ENCODE assay signal across 7 cellular contexts in the genomic region with DNA sequence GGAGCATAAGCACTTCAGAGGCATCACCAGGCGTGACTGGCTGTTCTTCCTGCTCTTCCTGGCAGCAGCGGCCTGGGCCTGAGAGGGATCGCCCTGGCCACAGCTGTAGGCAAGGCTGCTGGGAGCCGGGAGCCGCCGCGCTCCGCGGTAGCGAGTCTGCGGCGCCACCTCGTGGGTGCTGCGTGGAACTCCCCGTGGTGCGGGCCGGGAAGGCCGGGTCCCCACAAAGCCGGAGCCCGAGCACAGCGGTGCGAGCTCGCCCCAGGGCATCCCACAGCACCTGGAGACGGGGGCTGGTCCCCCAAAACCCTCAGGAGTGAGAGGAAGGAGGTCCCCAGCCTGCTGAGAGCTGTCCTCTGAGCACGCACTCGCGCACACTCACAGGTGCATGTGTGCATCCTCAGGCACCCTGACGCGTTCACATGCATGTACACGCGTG.
DNase-seq lines count a peak whose midpoint lies in the region; ATAC-seq, FAIRE-seq and TF ChIP-seq lines count a peak whose summit lies in the region.
"Not testable (repeated sequence)": the region's sequence is repeated elsewhere in the genome, so short reads cannot be mapped to it uniquely, and the experiment has no call there.

No MANE protein-coding gene starts in this region.

- not testable (repeated sequence) for H2BK120ac ChIP-seq in IMR-90 (ENCODE audit: low read depth, low read length)

- not testable (repeated sequence) for H3K23ac ChIP-seq in IMR-90 (ENCODE audit: low read depth, low read length)

- ATAC-seq in IMR-90 (ENCODE audit: low read depth), result peak; percentile 53
- not testable (repeated sequence) for ATAC-seq in Panc1
- peak; percentile 70 for ATAC-seq in left lung

- H2BK15ac ChIP-seq in IMR-90 (ENCODE audit: low read depth, low read length), result not testable (repeated sequence)

- dilution Hi-C loops in IMR-90 (cut with HindIII; ENCODE audit: low sequenced_read_pairs, unreplicated experiment), result not testable (repeated sequence)

- H3K27me3 ChIP-seq in IMR-90 (ENCODE audit: control insufficient read depth, insufficient read depth, low read length); Panc1 (ENCODE audit: control insufficient read depth, insufficient read depth, low read length); left lung; prostate gland (replicated peaks; ENCODE audit: insufficient read depth): not testable (repeated sequence)

- H4K91ac ChIP-seq in IMR-90 (ENCODE audit: insufficient read depth, low read depth, low read length), result not testable (repeated sequence)

- BruUV-seq in IMR-90 (replicated peaks; lab: Mats Ljungman, UMichigan); Panc1 (replicated peaks; lab: Mats Ljungman, UMichigan): not testable (repeated sequence)

- H3K56ac ChIP-seq in IMR-90 (ENCODE audit: extremely low read depth, insufficient read depth, low read length), result not testable (repeated sequence)

- H3K4me3 ChIP-seq in IMR-90 (ENCODE audit: insufficient read depth, low read depth, low read length); Panc1 (ENCODE audit: low read depth in 2 of 2, low read length in 2 of 2); astrocyte of the spinal cord (ENCODE audit: low read depth, low read length); left lung; prostate gland: not testable (repeated sequence)

- H3K36me3 ChIP-seq in IMR-90 (ENCODE audit: control insufficient read depth, insufficient read depth, low read length); Panc1 (ENCODE audit: control insufficient read depth, insufficient read depth, low read length); left lung; prostate gland: not testable (repeated sequence)

- POLR2A ChIA-PET in IMR-90 (lab: Charles Lee; ENCODE audit: unreplicated experiment); Panc1 (lab: Charles Lee): not testable (repeated sequence)

- DNase-seq in D721Med (ENCODE audit: insufficient read length, low spot score); Panc1 (ENCODE audit: low read depth, low spot score): not testable (repeated sequence)
- DNase-seq in IMR-90, result peak; percentile 1
- DNase-seq in astrocyte of the spinal cord (ENCODE audit: low read depth, low spot score), result peak; percentile 24
- DNase-seq in foreskin melanocyte, result peak; percentile 4
- DNase-seq in left lung, result peak; percentile 71 to 84
- DNase-seq in prostate gland (ENCODE audit: low spot score), result peak; percentile 26

- not testable (repeated sequence) for H2BK20ac ChIP-seq in IMR-90 (ENCODE audit: low read depth, low read length)

- in situ Hi-C loops in IMR-90 (cut with MboI; ENCODE audit: low sequenced_read_pairs); Panc1 (cut with HindIII; ENCODE audit: low pct_unique_long_range_greater_than_20kb, low sequenced_read_pairs); astrocyte of the spinal cord (cut with HindIII; ENCODE audit: low sequenced_read_pairs): not testable (repeated sequence)

- not testable (repeated sequence) for H3K9ac ChIP-seq in IMR-90 (ENCODE audit: low read depth, low read length)

- WGBS in IMR-90 (ENCODE audit: extremely low coverage in 2 of 2, insufficient read length in 1 of 2), 2 experiments, result 87% methylated on average over 7 of the region's 31 CpGs; no CpG with 5 or more reads in 1 of the 2 experiments
- WGBS in prostate gland, result 19% methylated on average over 31 of the region's 31 CpGs

- not testable (repeated sequence) for H3K4me1 ChIP-seq in IMR-90 (ENCODE audit: control insufficient read depth, insufficient read depth, low read length); Panc1 (ENCODE audit: control insufficient read depth, insufficient read depth, low read length); left lung; prostate gland (replicated peaks)

- TF ChIP-seq RAD21 in IMR-90 (IDR thresholded peaks at IDR 0.05; ENCODE audit: low read length), result not testable (repeated sequence)

- not testable (repeated sequence) for H3K9me3 ChIP-seq in IMR-90 (ENCODE audit: control insufficient read depth, insufficient read depth, low read length); Panc1 (ENCODE audit: control insufficient read depth, insufficient read depth, low read depth, low read length); left lung; prostate gland

- not testable (repeated sequence) for H4K20me1 ChIP-seq in IMR-90 (ENCODE audit: insufficient read depth, low read length)

- TF ChIP-seq POLR2A in IMR-90 (IDR thresholded peaks at IDR 0.05; ENCODE audit: low read depth, low read length); prostate gland (IDR thresholded peaks at IDR 0.05): not testable (repeated sequence)

- intact Hi-C loops in IMR-90 (cut with micrococcal nuclease); Panc1 (cut with micrococcal nuclease; ENCODE audit: unreplicated experiment); left lung (cut with DNase I); prostate gland (cut with DNase I): not testable (repeated sequence)

- H4K5ac ChIP-seq in IMR-90 (ENCODE audit: low read depth, low read length), result not testable (repeated sequence)

- TF ChIP-seq CTCF in D721Med (IDR thresholded peaks at IDR 0.05; ENCODE audit: insufficient read depth, missing control alignments) (peak; percentile 7), IMR-90 (conservative IDR thresholded peaks at IDR 0.05; ENCODE audit: low read depth, low read length) (peak; percentile 22; the same call in 1 of the 2 replicates), Panc1 (IDR thresholded peaks at IDR 0.05) (peak; percentile 36), astrocyte of the spinal cord (IDR thresholded peaks at IDR 0.05; ENCODE audit: low read depth, low read length) (peak; percentile 29), left lung (IDR thresholded peaks at IDR 0.05) (peak in 1 of 2 donors; percentile 39)
- TF ChIP-seq CTCF in prostate gland (IDR thresholded peaks at IDR 0.05), result not testable (repeated sequence)

- not testable (repeated sequence) for H3K14ac ChIP-seq in IMR-90 (replicated peaks; ENCODE audit: low read depth, low read length)

- H3K4me2 ChIP-seq in IMR-90 (ENCODE audit: low read depth, low read length), result not testable (repeated sequence)

- not testable (repeated sequence) for H2AK9ac ChIP-seq in IMR-90 (replicated peaks; ENCODE audit: low read depth, low read length, poor library complexity)

- not testable (repeated sequence) for H3K27ac ChIP-seq in IMR-90 (ENCODE audit: insufficient read depth, low read length); Panc1 (ENCODE audit: low read length); left lung; prostate gland

- not testable (repeated sequence) for H4K8ac ChIP-seq in IMR-90 (ENCODE audit: low read depth in 2 of 2, low read length in 2 of 2)

- CTCF ChIA-PET in IMR-90 (lab: Yijun Ruan, JAX); Panc1 (lab: Charles Lee): not testable (repeated sequence)

- not testable (repeated sequence) for H3K9me1 ChIP-seq in IMR-90 (ENCODE audit: insufficient read depth, low read length)

- not testable (repeated sequence) for H3K18ac ChIP-seq in IMR-90 (ENCODE audit: low read depth, low read length)

- not testable (repeated sequence) for H2AK5ac ChIP-seq in IMR-90 (ENCODE audit: low read depth, low read length)

- not testable (repeated sequence) for H2BK5ac ChIP-seq in IMR-90 (ENCODE audit: low read depth, low read length, poor library complexity, severe bottlenecking)

- not testable (repeated sequence) for H2AFZ ChIP-seq in IMR-90 (replicated peaks; ENCODE audit: low read length, poor library complexity)

- not testable (repeated sequence) for FAIRE-seq in D721Med (lab: Jason Lieb, UNC)

- not testable (repeated sequence) for H3K79me1 ChIP-seq in IMR-90 (ENCODE audit: low read depth in 1 of 2, low read length in 2 of 2)

- H3K4ac ChIP-seq in IMR-90 (ENCODE audit: low read depth, low read length), result not testable (repeated sequence)
